8 cellular contexts compared by ENCODE assay signal in the genomic region with DNA sequence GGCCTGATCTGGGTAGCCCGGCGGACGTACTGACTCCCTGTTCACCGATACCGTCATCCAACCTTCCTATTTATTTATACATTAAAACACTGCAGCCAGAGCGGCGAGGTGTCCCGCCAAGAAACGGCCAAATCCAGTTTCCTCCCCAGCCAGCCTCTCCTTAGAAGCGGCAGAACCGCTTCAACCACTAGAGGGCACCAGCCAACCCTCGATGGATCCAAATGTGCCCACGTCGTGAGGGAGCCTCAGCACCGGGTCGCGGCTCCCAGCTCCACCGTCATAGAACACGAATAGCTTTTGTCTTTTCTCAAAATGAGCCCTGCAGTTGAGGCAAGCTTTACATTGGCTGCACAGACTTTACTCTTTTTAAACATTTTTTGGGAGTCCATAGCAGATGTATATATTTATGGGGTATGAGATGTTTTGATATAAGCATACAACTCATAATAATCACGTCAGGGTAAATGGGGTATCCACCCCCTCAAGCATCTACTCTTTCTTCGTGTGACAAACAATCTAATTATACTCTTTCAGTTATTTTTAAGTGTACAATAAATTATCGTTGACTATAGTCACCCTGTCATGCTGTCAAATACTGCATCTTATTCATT. TPM values are rescaled to one million over a fixed set of nuclear protein-coding genes. Genes with fewer than 3 reads are reported as not detected.
DNase-seq lines count a peak whose midpoint lies in the region; ATAC-seq and TF ChIP-seq lines count a peak whose summit lies in the region.

No MANE protein-coding gene starts in this region.

- TF ChIP-seq CTCF in DND-41 (IDR thresholded peaks at IDR 0.05; ENCODE audit: borderline replicate concordance, extremely low read depth, low read length, poor library complexity, severe bottlenecking) (peak; percentile 92), KMS-11 (conservative IDR thresholded peaks at IDR 0.05; ENCODE audit: low read depth, low read length) (peak; percentile 95), fibroblast of the aortic adventitia (IDR thresholded peaks at IDR 0.05; ENCODE audit: insufficient read depth, low read length) (peak; percentile 97), neural crest cell (conservative IDR thresholded peaks at IDR 0.05) (peak; percentile 93), stomach (IDR thresholded peaks at IDR 0.05) (peak in 5 of 7 experiments; percentile 80 to 95 (median 81))

- no peak overlapping the region for H3K4me2 ChIP-seq in DND-41 (ENCODE audit: insufficient read depth, low read length)
- peak overlapping the region; percentile 51 for H3K4me2 ChIP-seq in KMS-11

- intact Hi-C loops in activated T-helper 1 cell treated with anti-CD3 and anti-CD28 coated beads, Interleukin-12 subunit alpha, Interleukin-12 subunit beta, Interleukin-2, Interleukin-4 antibody, amounts not matched to agents 30 ng/mL and 10 ng/mL and 1 ng/mL, durations not matched to agents 14 hours and 24 hours and 36 hours (cut with micrococcal nuclease) = loop anchor here (1.0 to 5.0 kb wide), 6 partner anchors 91 to 1032 kb away; no protein-coding TSS in a partner anchor
- intact Hi-C loops in stomach (cut with DNase I; ENCODE audit: low total_unique reads) = no loop called here

- no peaks in the 10 kb centered on the region for H3K79me2 ChIP-seq in DND-41 (ENCODE audit: insufficient read depth, low read length)
- H3K79me2 ChIP-seq in KMS-11 (ENCODE audit: insufficient read depth, low read depth) = no peaks in the 10 kb centered on the region

- H3K4me3 Mint-ChIP-seq in activated T-helper 1 cell treated with anti-CD3 and anti-CD28 coated beads, Interleukin-12 subunit alpha, Interleukin-12 subunit beta, Interleukin-2, Interleukin-4 antibody, amounts not matched to agents 30 ng/mL and 10 ng/mL and 1 ng/mL, durations not matched to agents 14 hours and 24 hours and 36 hours = peak overlapping the region; percentile 46
- no peak overlapping the region for H3K4me3 Mint-ChIP-seq in neural crest cell

- H3K36me3 Mint-ChIP-seq in activated T-helper 1 cell treated with anti-CD3 and anti-CD28 coated beads, Interleukin-12 subunit alpha, Interleukin-12 subunit beta, Interleukin-2, Interleukin-4 antibody, amounts not matched to agents 30 ng/mL and 10 ng/mL and 1 ng/mL, durations not matched to agents 14 hours and 24 hours and 36 hours (ENCODE audit: low read depth) = no peaks in the 10 kb centered on the region
- H3K36me3 Mint-ChIP-seq in neural crest cell (ENCODE audit: low read depth) = no peaks in the 10 kb centered on the region

- no peak overlapping the region; the same call in 1 of the 2 replicates for H2AFZ ChIP-seq in DND-41 (ENCODE audit: low read depth, low read length)
- peak overlapping the region; percentile 63 for H2AFZ ChIP-seq in KMS-11 (ENCODE audit: low read depth)

- TF ChIP-seq EP300 in stomach (IDR thresholded peaks at IDR 0.05) = no peak

- no peaks in the 10 kb centered on the region for H3K36me3 ChIP-seq in DND-41 (ENCODE audit: insufficient read depth, low read length)
- no peaks in the 10 kb centered on the region for H3K36me3 ChIP-seq in KMS-11 (ENCODE audit: insufficient read depth)
- H3K36me3 ChIP-seq in stomach = no peaks in the 10 kb centered on the region

- no peak overlapping the region for H3K9ac ChIP-seq in DND-41 (ENCODE audit: low read depth, low read length)
- no peak overlapping the region; the same call in 1 of the 2 replicates for H3K9ac ChIP-seq in KMS-11

- ATAC-seq in DND-41 (ENCODE audit: insufficient read depth, low read depth) (peak; percentile 97), GM21737 (IDR thresholded peaks at IDR 0.05; ENCODE audit: unreplicated experiment) (peak; percentile 86)

- H3K27ac Mint-ChIP-seq in activated T-helper 1 cell treated with anti-CD3 and anti-CD28 coated beads, Interleukin-12 subunit alpha, Interleukin-12 subunit beta, Interleukin-2, Interleukin-4 antibody, amounts not matched to agents 30 ng/mL and 10 ng/mL and 1 ng/mL, durations not matched to agents 14 hours and 24 hours and 36 hours = no peak overlapping the region
- no peak overlapping the region for H3K27ac Mint-ChIP-seq in neural crest cell (ENCODE audit: unreplicated experiment)

- 4 to 5% (median 5%) methylated on average over 19 to 22 of the region's 22 CpGs for WGBS in stomach, 5 donors

- H3K9me3 ChIP-seq in DND-41 (ENCODE audit: insufficient read depth, low read length, severe bottlenecking) = no peaks in the 10 kb centered on the region
- no peaks in the 10 kb centered on the region for H3K9me3 ChIP-seq in stomach

- H3K4me3 ChIP-seq in DND-41 (ENCODE audit: low read depth in 1 of 2, low read length in 2 of 2) (no peak overlapping the region), KMS-11 (IDR thresholded peaks at IDR 0.05; ENCODE audit: insufficient read depth, low read depth, low read length) (no peak overlapping the region), fibroblast of the aortic adventitia (ENCODE audit: low read depth, low read length) (no peak overlapping the region), stomach (peak overlapping the region; percentile 20 to 46 (median 31))

- DNase-seq in DND-41 = peak; percentile 75
- peak; percentile 76 for DNase-seq in RPMI8226
- peak; percentile 69 for DNase-seq in activated T-helper 1 cell treated with anti-CD3 and anti-CD28 coated beads, Interleukin-12 subunit alpha, Interleukin-12 subunit beta, Interleukin-2, Interleukin-4 antibody, amounts not matched to agents 30 ng/mL and 10 ng/mL and 1 ng/mL, durations not matched to agents 14 hours and 24 hours and 36 hours (ENCODE audit: low spot score)
- peak; percentile 77 for DNase-seq in fibroblast of the aortic adventitia (ENCODE audit: low read depth)
- DNase-seq in neural crest cell (ENCODE audit: low read depth, low spot score) = peak; percentile 89
- DNase-seq in stomach = peak; percentile 92

- H3K27me3 Mint-ChIP-seq in activated T-helper 1 cell treated with anti-CD3 and anti-CD28 coated beads, Interleukin-12 subunit alpha, Interleukin-12 subunit beta, Interleukin-2, Interleukin-4 antibody, amounts not matched to agents 30 ng/mL and 10 ng/mL and 1 ng/mL, durations not matched to agents 14 hours and 24 hours and 36 hours (ENCODE audit: insufficient read depth) = peaks cover 42% of the 10 kb centered on the region
- peaks cover 84% of the 10 kb centered on the region for H3K27me3 Mint-ChIP-seq in neural crest cell (ENCODE audit: low read depth)

- peaks cover 9% of the 10 kb centered on the region for H3K4me1 Mint-ChIP-seq in activated T-helper 1 cell treated with anti-CD3 and anti-CD28 coated beads, Interleukin-12 subunit alpha, Interleukin-12 subunit beta, Interleukin-2, Interleukin-4 antibody, amounts not matched to agents 30 ng/mL and 10 ng/mL and 1 ng/mL, durations not matched to agents 14 hours and 24 hours and 36 hours (ENCODE audit: low read depth)
- H3K4me1 Mint-ChIP-seq in neural crest cell = peaks cover 6% of the 10 kb centered on the region

- no peaks in the 10 kb centered on the region for H3K9me3 Mint-ChIP-seq in activated T-helper 1 cell treated with anti-CD3 and anti-CD28 coated beads, Interleukin-12 subunit alpha, Interleukin-12 subunit beta, Interleukin-2, Interleukin-4 antibody, amounts not matched to agents 30 ng/mL and 10 ng/mL and 1 ng/mL, durations not matched to agents 14 hours and 24 hours and 36 hours
- no peaks in the 10 kb centered on the region for H3K9me3 Mint-ChIP-seq in neural crest cell

- no peak for TF ChIP-seq POLR2A in stomach (IDR thresholded peaks at IDR 0.05)

- no peak overlapping the region for H3K27ac ChIP-seq in DND-41 (ENCODE audit: low read length)
- H3K27ac ChIP-seq in KMS-11 = no peak overlapping the region
- H3K27ac ChIP-seq in stomach = peak overlapping the region; percentile 31 to 57 (median 40)

- H3K4me1 ChIP-seq in DND-41 (ENCODE audit: insufficient read depth, low read length) = no peaks in the 10 kb centered on the region
- peaks cover 5% of the 10 kb centered on the region for H3K4me1 ChIP-seq in KMS-11 (ENCODE audit: low read depth, poor library complexity, severe bottlenecking)
- peaks cover 8 to 14% (median 12%) of the 10 kb centered on the region in 4 donors for H3K4me1 ChIP-seq in stomach

- H3K27me3 ChIP-seq in DND-41 (ENCODE audit: insufficient read depth, low read length, poor library complexity) (no peaks in the 10 kb centered on the region), KMS-11 (ENCODE audit: insufficient read depth, low read depth) (no peaks in the 10 kb centered on the region), stomach (peaks cover 0 to 44% (median 0%) of the 10 kb centered on the region in 3 donors)

- H4K20me1 ChIP-seq in DND-41 (ENCODE audit: insufficient read depth, low read length) = no peaks in the 10 kb centered on the region
- H4K20me1 ChIP-seq in KMS-11 (ENCODE audit: insufficient read depth) = no peaks in the 10 kb centered on the region

RNA-seq across cellular contexts. Expression of a gene that starts 13.0 kb away (rescaled TPM):
- not detected in 2 replicates for total RNA-seq in activated T-helper 1 cell treated with anti-CD3 and anti-CD28 coated beads, Interleukin-12 subunit alpha, Interleukin-12 subunit beta, Interleukin-2, Interleukin-4 antibody, amounts not matched to agents 30 ng/mL and 10 ng/mL and 1 ng/mL, durations not matched to agents 14 hours and 24 hours and 36 hours
- total RNA-seq in fibroblast of the aortic adventitia (ENCODE audit: low replicate concordance) (not detected in 2 replicates), neural crest cell (not detected in 2 replicates), stomach (not detected)
- polyA plus RNA-seq in stomach = not detected

Comparison
In these comparisons a context has a peak if more than half of its experiments do, and no peak if none do; other contexts are left out.
1. H3K27ac ChIP-seq: peak in stomach (5 of 5); none in DND-41 (single experiment) and KMS-11 (single experiment).
2. H3K4me3 ChIP-seq: peak in stomach (4 of 4); none in DND-41 (0 of 2), KMS-11 (single experiment) and fibroblast of the aortic adventitia (single experiment).
3. Peak in every context shown above with its lines, with median percentiles within 50 percentile points of each other: DNase-seq and CTCF ChIP-seq.